1 cellular context compared by ENCODE assay signal in the genomic region with DNA sequence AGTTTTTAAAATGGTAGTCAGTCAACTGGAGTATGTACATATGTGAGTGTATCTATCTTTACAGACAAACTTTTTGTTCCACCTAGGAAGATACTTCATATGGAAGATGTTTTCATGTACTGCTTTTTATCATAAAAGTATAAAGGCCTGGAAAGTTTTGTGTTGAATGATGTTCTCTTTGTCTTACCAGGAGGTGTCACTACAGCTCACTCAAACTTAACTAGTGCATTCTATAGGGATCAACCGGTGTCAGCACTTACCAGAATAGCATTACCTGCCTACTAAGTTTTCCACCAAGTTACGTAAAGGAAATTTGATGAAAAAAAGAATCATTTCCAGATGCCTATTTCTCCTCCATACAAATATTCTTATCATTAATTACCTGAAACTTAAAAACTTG.
TF ChIP-seq lines count a peak whose summit lies in the region.

No MANE protein-coding gene starts in this region.

TF ChIP-seq in GM23338, 12 proteins besides CTCF, POLR2A, EP300 and RAD21 (continued from another document):
- TF ChIP-seq STAT1 (IDR thresholded peaks at IDR 0.05; ENCODE audit: unreplicated experiment) (no peak), POLR2AphosphoS5 (IDR thresholded peaks at IDR 0.05; ENCODE audit: low read depth) (no peak), EZH2 (IDR thresholded peaks at IDR 0.05; ENCODE audit: low read depth, unreplicated experiment) (no peak), JUNB (IDR thresholded peaks at IDR 0.05; ENCODE audit: unreplicated experiment) (no peak), NANOG (IDR thresholded peaks at IDR 0.05; ENCODE audit: borderline replicate concordance) (no peak), ZNF331 (CRISPR knock-in tag; IDR thresholded peaks at IDR 0.05; ENCODE audit: low read depth) (no peak)
TF ChIP-seq in GM23338: peak in this region for 0.
